8 cellular contexts compared by ENCODE assay signal in the genomic region with DNA sequence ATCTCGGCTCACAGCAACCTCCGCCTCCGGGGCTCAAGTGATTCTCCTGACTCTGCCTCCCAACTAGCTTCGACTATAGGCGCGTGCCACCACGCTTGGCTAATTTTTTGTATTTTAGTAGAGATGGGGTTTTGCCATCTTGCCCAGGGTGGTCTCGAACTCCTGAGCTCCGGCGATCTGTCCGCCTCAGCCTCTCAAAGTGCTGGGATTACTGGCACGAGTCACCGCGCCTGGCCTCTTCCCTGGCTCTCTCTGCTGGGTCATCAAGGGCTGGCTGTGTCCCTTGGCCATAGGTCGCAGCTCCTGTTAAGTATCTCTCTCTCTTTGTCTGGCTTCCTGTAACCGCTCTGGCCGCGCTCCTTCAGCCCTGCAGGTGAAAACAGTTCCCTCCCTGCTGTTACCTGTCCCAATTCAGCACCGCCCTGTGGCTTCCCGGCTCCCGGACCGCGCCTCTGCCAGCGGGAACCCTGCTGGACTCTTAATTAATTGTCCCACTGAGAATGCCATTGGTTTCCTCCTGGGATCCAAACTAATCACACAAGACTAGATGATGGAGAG. TPM values are rescaled to one million over a fixed set of nuclear protein-coding genes. Genes with fewer than 3 reads are reported as not detected.
DNase-seq lines count a peak whose midpoint lies in the region; ATAC-seq and TF ChIP-seq lines count a peak whose summit lies in the region.

No MANE protein-coding gene starts in this region.

- H3K27me3 Mint-ChIP-seq in activated T-cell treated with anti-CD3 and anti-CD28 coated beads, Interleukin-2, amount 50 U/mL, for 4 hours (ENCODE audit: low read depth), result peaks cover 18% of the 10 kb centered on the region
- H3K27me3 Mint-ChIP-seq in activated naive CD8-positive, alpha-beta T cell treated with anti-CD3 and anti-CD28 coated beads for 36 hours, result peaks cover 52% of the 10 kb centered on the region

- no peaks in the 10 kb centered on the region for H3K36me3 ChIP-seq in iPS-15b (ENCODE audit: control insufficient read depth, insufficient read depth, low read length)
- no peaks in the 10 kb centered on the region for H3K36me3 ChIP-seq in smooth muscle cell (ENCODE audit: low read depth)

- H3K9ac ChIP-seq in iPS-15b (ENCODE audit: low read depth, low read length) (no peak overlapping the region), smooth muscle cell (ENCODE audit: low read depth) (peak overlapping the region; percentile 65)

- H3F3A ChIP-seq in smooth muscle cell (ENCODE audit: low read depth), result peaks cover 8% of the 10 kb centered on the region

- H3K4me3 Mint-ChIP-seq in activated T-cell treated with anti-CD3 and anti-CD28 coated beads, Interleukin-2, amount 50 U/mL, for 4 hours, result peak overlapping the region; percentile 87
- peak overlapping the region; percentile 91 for H3K4me3 Mint-ChIP-seq in activated naive CD8-positive, alpha-beta T cell treated with anti-CD3 and anti-CD28 coated beads for 36 hours

- no peak for TF ChIP-seq CTCF in smooth muscle cell (IDR thresholded peaks at IDR 0.05; ENCODE audit: borderline replicate concordance, insufficient read depth, poor library complexity, severe bottlenecking)

- in situ Hi-C loops in ACHN (cut with HindIII; ENCODE audit: low pct_ligation_motif_present, low pct_unique_long_range_greater_than_20kb, low sequenced_read_pairs), result no loop called here

- H3K9me3 ChIP-seq in iPS-15b (ENCODE audit: control insufficient read depth, insufficient read depth, low read length), result no peaks in the 10 kb centered on the region
- no peaks in the 10 kb centered on the region for H3K9me3 ChIP-seq in smooth muscle cell (replicated peaks; ENCODE audit: low read depth)

- WGBS in smooth muscle cell (ENCODE audit: low lambda C conversion rate), result 38% methylated on average over 24 of the region's 24 CpGs

- no peak for DNase-seq in activated T-cell treated with anti-CD3 and anti-CD28 coated beads, Interleukin-2, amount 50 U/mL, for 4 hours
- DNase-seq in activated T-cell treated with anti-CD3 and anti-CD28 coated beads, Interleukin-2, amount 50 U/mL, for 1 hour, result no peak
- no peak for DNase-seq in activated naive CD8-positive, alpha-beta T cell treated with anti-CD3 and anti-CD28 coated beads for 36 hours
- no peak for DNase-seq in smooth muscle cell (lab: John Stamatoyannopoulos, UW; ENCODE audit: unreplicated experiment)
- DNase-seq in ACHN, result no peak
- no peak for DNase-seq in stimulated activated naive CD4-positive, alpha-beta T cell treated with Interleukin-2 at 50 U/mL for 16 hours (lab: John Stamatoyannopoulos, UW)
- DNase-seq in 8988T, result no peak

- H3K4me2 ChIP-seq in smooth muscle cell, result peak overlapping the region; percentile 92

- H3K27ac Mint-ChIP-seq in activated naive CD8-positive, alpha-beta T cell treated with anti-CD3 and anti-CD28 coated beads for 36 hours, result no peak overlapping the region

- peak overlapping the region; percentile 63 for H3K27ac ChIP-seq in smooth muscle cell (ENCODE audit: low read depth)

- H3K27me3 ChIP-seq in iPS-15b (ENCODE audit: control insufficient read depth, insufficient read depth, low read length) (peaks cover 3% of the 10 kb centered on the region), smooth muscle cell (ENCODE audit: low read depth) (no peaks in the 10 kb centered on the region)

- no peaks in the 10 kb centered on the region for H3K36me3 Mint-ChIP-seq in activated T-cell treated with anti-CD3 and anti-CD28 coated beads, Interleukin-2, amount 50 U/mL, for 4 hours (ENCODE audit: insufficient read depth)
- no peaks in the 10 kb centered on the region for H3K36me3 Mint-ChIP-seq in activated naive CD8-positive, alpha-beta T cell treated with anti-CD3 and anti-CD28 coated beads for 36 hours

- H3K4me3 ChIP-seq in iPS-15b (ENCODE audit: low read depth, low read length) (peak overlapping the region; percentile 75), smooth muscle cell (peak overlapping the region; percentile 70)

- peaks cover 11% of the 10 kb centered on the region for H3K4me1 Mint-ChIP-seq in activated T-cell treated with anti-CD3 and anti-CD28 coated beads, Interleukin-2, amount 50 U/mL, for 4 hours (ENCODE audit: low read depth)
- peaks cover 6% of the 10 kb centered on the region for H3K4me1 Mint-ChIP-seq in activated naive CD8-positive, alpha-beta T cell treated with anti-CD3 and anti-CD28 coated beads for 36 hours

- H2AFZ ChIP-seq in smooth muscle cell (ENCODE audit: low read depth), result peak overlapping the region; percentile 40

- no peaks in the 10 kb centered on the region for H3K9me3 Mint-ChIP-seq in activated T-cell treated with anti-CD3 and anti-CD28 coated beads, Interleukin-2, amount 50 U/mL, for 4 hours
- H3K9me3 Mint-ChIP-seq in activated naive CD8-positive, alpha-beta T cell treated with anti-CD3 and anti-CD28 coated beads for 36 hours, result no peaks in the 10 kb centered on the region

- no peak for ATAC-seq in activated T-cell treated with anti-CD3 and anti-CD28 coated beads, Interleukin-2, amount 50 U/mL, for 4 hours

- peaks cover 30% of the 10 kb centered on the region for H3K79me2 ChIP-seq in smooth muscle cell (ENCODE audit: low read depth)

- H3K4me1 ChIP-seq in iPS-15b (ENCODE audit: control insufficient read depth, insufficient read depth, low read length) (no peaks in the 10 kb centered on the region), smooth muscle cell (ENCODE audit: low read depth) (peaks cover 15% of the 10 kb centered on the region)

- peaks cover 9% of the 10 kb centered on the region for H4K20me1 ChIP-seq in smooth muscle cell (ENCODE audit: low read depth)

RNA-seq across cellular contexts. Expression of a gene that starts 1.3 kb away (rescaled TPM):
- total RNA-seq in activated T-cell treated with anti-CD3 and anti-CD28 coated beads, Interleukin-2, amount 50 U/mL, for 4 hours, result 1 to 10 TPM; 2.3 to 3.0 (median 2.5) TPM
- 1 to 10 TPM; 1.7 to 2.9 TPM for total RNA-seq in activated naive CD8-positive, alpha-beta T cell treated with anti-CD3 and anti-CD28 coated beads for 36 hours
- 13.0 and 28.5 TPM in 2 replicates for total RNA-seq in smooth muscle cell
- polyA plus RNA-seq in smooth muscle cell, result 20.5 and 38.7 TPM in 2 replicates

RNA-seq across cellular contexts. Expression of a gene that starts 42.5 kb away (rescaled TPM):
- under 1 TPM; 0.66 to 0.87 (median 0.78) TPM for total RNA-seq in activated T-cell treated with anti-CD3 and anti-CD28 coated beads, Interleukin-2, amount 50 U/mL, for 4 hours
- total RNA-seq in activated naive CD8-positive, alpha-beta T cell treated with anti-CD3 and anti-CD28 coated beads for 36 hours, result under 1 TPM; 0.24 to 0.37 TPM
- total RNA-seq in smooth muscle cell, result 1.4 TPM in 2 replicates
- polyA plus RNA-seq in smooth muscle cell, result 0.30 and 0.43 TPM in 2 replicates
